In genomic region chr14:68407275-68407674, GRCh38 we compare ENCODE assay signal across 33 cellular contexts.
DNase-seq lines count a peak whose midpoint lies in the region; ATAC-seq, FAIRE-seq and TF ChIP-seq lines count a peak whose summit lies in the region.
"Had no signal": no experiment of that assay in that cellular context is flagged by ENCODE, and none has a peak within 500 bp of the region (broad histone marks: within the 10 kb centered on the region; RNA-seq: fewer than 3 reads in every experiment).

No MANE protein-coding gene starts in this region.

- H3K79me2 ChIP-seq in HepG2 (ENCODE audit: insufficient read depth, low read length), result no peaks in the 10 kb centered on the region

- no peak for FAIRE-seq in HepG2 (lab: Jason Lieb, UNC)
- FAIRE-seq: astrocyte, H1 had no signal

- TF ChIP-seq RAD21 in HepG2 (CRISPR knock-in tag; IDR thresholded peaks at IDR 0.05), result no peak

- H3K27me3 ChIP-seq in HepG2 (ENCODE audit: control insufficient read depth in 1 of 2, insufficient read depth in 2 of 2, low read length in 2 of 2), result no peaks in the 10 kb centered on the region
- no peaks in the 10 kb centered on the region for H3K27me3 ChIP-seq in right lobe of liver
- H3K27me3 ChIP-seq: colonic mucosa, Peyer's patch, sigmoid colon, upper lobe of left lung had no signal

- TF ChIP-seq CTCF in HepG2 (CRISPR knock-in tag; IDR thresholded peaks at IDR 0.05) (no peak), right lobe of liver (IDR thresholded peaks at IDR 0.05) (no peak), glutamatergic neuron (IDR thresholded peaks at IDR 0.05; ENCODE audit: partially characterized antibody, unreplicated experiment) (no peak)

- no peaks in the 10 kb centered on the region for H3K4me1 ChIP-seq in HepG2 (ENCODE audit: insufficient read depth, low read length)
- no peaks in the 10 kb centered on the region for H3K4me1 ChIP-seq in right lobe of liver
- H3K4me1 ChIP-seq: colonic mucosa had no signal

- H3K4me3 ChIP-seq in HepG2 (replicated peaks in 1 of 3; ENCODE audit: insufficient read depth in 1 of 3, low read depth in 2 of 3, low read length in 3 of 3), result no peak overlapping the region
- H3K4me3 ChIP-seq in right lobe of liver, result no peak overlapping the region
- H3K4me3 ChIP-seq: colonic mucosa, left ventricle myocardium inferior, Peyer's patch, psoas muscle, sigmoid colon, upper lobe of left lung had no signal

- TF ChIP-seq EP300 in HepG2 (IDR thresholded peaks at IDR 0.05; ENCODE audit: low read depth in 2 of 2, low read length in 2 of 2) (no peak), HepG2 (CRISPR knock-in tag; IDR thresholded peaks at IDR 0.05; ENCODE audit: borderline replicate concordance) (no peak)

- no peak overlapping the region for H2AFZ ChIP-seq in HepG2 (ENCODE audit: low read length)

- H3K27me3 Mint-ChIP-seq in T-helper 17 cell (no peaks in the 10 kb centered on the region), naive B cell (no peaks in the 10 kb centered on the region), glutamatergic neuron (ENCODE audit: unreplicated experiment) (peaks cover 2% of the 10 kb centered on the region)
- H3K27me3 Mint-ChIP-seq: activated naive CD8-positive, alpha-beta T cell treated with anti-CD3 and anti-CD28 coated beads, Interleukin-2, amount 10 ng/mL, durations not matched to agents 7 days and 5 days had no signal

- H3K9me3 ChIP-seq in HepG2 (ENCODE audit: low read length) (no peaks in the 10 kb centered on the region), right lobe of liver (no peaks in the 10 kb centered on the region), T-helper 17 cell (ENCODE audit: control insufficient read depth, low read length, poor library complexity, severe bottlenecking) (no peaks in the 10 kb centered on the region)
- H3K9me3 ChIP-seq: colonic mucosa, left ventricle myocardium inferior, Peyer's patch, psoas muscle, sigmoid colon, upper lobe of left lung had no signal

- H3K27ac Mint-ChIP-seq in T-helper 17 cell, result peak overlapping the region; percentile 87
- H3K27ac Mint-ChIP-seq in naive B cell, result peak overlapping the region in 4 of 6 donors; percentile 57 to 97 (median 82)
- H3K27ac Mint-ChIP-seq in glutamatergic neuron (ENCODE audit: unreplicated experiment), result no peak overlapping the region
- H3K27ac Mint-ChIP-seq: activated naive CD8-positive, alpha-beta T cell treated with anti-CD3 and anti-CD28 coated beads, Interleukin-2, amount 10 ng/mL, durations not matched to agents 7 days and 5 days had no signal

- no peaks in the 10 kb centered on the region for H3K36me3 ChIP-seq in HepG2 (replicated peaks in 1 of 2; ENCODE audit: control insufficient read depth in 1 of 2, insufficient read depth in 2 of 2, low read length in 2 of 2)
- H3K36me3 ChIP-seq in right lobe of liver, result no peaks in the 10 kb centered on the region
- H3K36me3 ChIP-seq: colonic mucosa, left ventricle myocardium inferior, Peyer's patch, sigmoid colon, upper lobe of left lung, WERI-Rb-1 had no signal

- intact Hi-C loops in HepG2 (cut with micrococcal nuclease; ENCODE audit: unreplicated experiment) (no loop called here), right lobe of liver (cut with DNase I) (no loop called here)

- WGBS in HepG2 (ENCODE audit: low lambda C conversion rate), result 70% methylated on average over 1 of the region's 1 CpG
- 85% methylated on average over 1 of the region's 1 CpG for WGBS in right lobe of liver (ENCODE audit: insufficient coverage, low coverage, low lambda C conversion rate, missing lambda C conversion rate)

- H3K36me3 Mint-ChIP-seq in T-helper 17 cell (ENCODE audit: low read depth) (no peaks in the 10 kb centered on the region), naive B cell (no peaks in the 10 kb centered on the region), glutamatergic neuron (ENCODE audit: unreplicated experiment) (no peaks in the 10 kb centered on the region)

- BruUV-seq in HepG2 (replicated peaks; lab: Mats Ljungman, UMichigan), result no TSS peak

- no peak overlapping the region for H3K4me3 Mint-ChIP-seq in T-helper 17 cell
- peak overlapping the region in 4 of 8 donors; percentile 17 to 67 (median 34) for H3K4me3 Mint-ChIP-seq in naive B cell
- H3K4me3 Mint-ChIP-seq in glutamatergic neuron (ENCODE audit: unreplicated experiment), result no peak overlapping the region
- H3K4me3 Mint-ChIP-seq: activated naive CD8-positive, alpha-beta T cell treated with anti-CD3 and anti-CD28 coated beads, Interleukin-2, amount 10 ng/mL, durations not matched to agents 7 days and 5 days had no signal

- H4K20me1 ChIP-seq in HepG2 (ENCODE audit: insufficient read depth, low read length), result no peaks in the 10 kb centered on the region

- POLR2A ChIA-PET in HepG2 (lab: Yijun Ruan, JAX), result no interaction called here

- H3K9me3 Mint-ChIP-seq in naive B cell (peaks cover 0 to 5% (median 0%) of the 10 kb centered on the region in 7 donors), glutamatergic neuron (ENCODE audit: unreplicated experiment) (no peaks in the 10 kb centered on the region)
- H3K9me3 Mint-ChIP-seq: activated naive CD8-positive, alpha-beta T cell treated with anti-CD3 and anti-CD28 coated beads, Interleukin-2, amount 10 ng/mL, durations not matched to agents 7 days and 5 days had no signal

- DNase-seq in HepG2 (ENCODE audit: low spot score) (no peak), right lobe of liver (no peak), T-helper 17 cell (no peak), naive B cell (no peak), glutamatergic neuron (no peak), T-helper 2 cell (no peak), mesenteric fat pad (ENCODE audit: low spot score) (no peak), germinal center (ENCODE audit: low spot score) (no peak)
- DNase-seq: 8988T; activated CD4-positive, alpha-beta T cell treated with anti-CD3 and anti-CD28 coated beads for 48 hours; activated effector memory CD4-positive, alpha-beta T cell treated with Interleukin-2 at 50 U/mL for 16 hours; activated naive CD8-positive, alpha-beta T cell treated with anti-CD3 and anti-CD28 coated beads, Interleukin-2, amount 10 ng/mL, durations not matched to agents 7 days and 5 days; activated T-cell treated with anti-CD3 and anti-CD28 coated beads for 4 hours; Calu3; colonic mucosa; DMS79 treated with DMSO at 0.1 percent for 48 hours; effector memory CD4-positive, alpha-beta T cell; GF-D8; left ventricle myocardium inferior; mesendoderm; MV-4-11; NCI-H1436; Peyer's patch; psoas muscle; SHP77 treated with DMSO at 0.1 percent for 48 hours; sigmoid colon; stimulated activated CD4-positive, alpha-beta T cell treated with anti-CD3 and anti-CD28 coated beads, Interleukin-4, amount 100 ng/mL, for 24 hours; T-helper 9 cell; upper lobe of left lung; WERI-Rb-1 had no signal

- H3K9ac ChIP-seq in HepG2 (ENCODE audit: insufficient read depth, low read depth, low read length), result no peak overlapping the region
- H3K9ac ChIP-seq: KMS-11 had no signal

- H3K27ac ChIP-seq in HepG2 (ENCODE audit: extremely low read length, insufficient read depth, low read length) (no peak overlapping the region), right lobe of liver (no peak overlapping the region)
- H3K27ac ChIP-seq: KMS-11, left ventricle myocardium inferior, psoas muscle, sigmoid colon, upper lobe of left lung, WERI-Rb-1 had no signal

- peaks cover 43% of the 10 kb centered on the region for H3K4me1 Mint-ChIP-seq in T-helper 17 cell
- H3K4me1 Mint-ChIP-seq in naive B cell, result peaks cover 53 to 80% (median 59%) of the 10 kb centered on the region in 3 donors
- H3K4me1 Mint-ChIP-seq in glutamatergic neuron (ENCODE audit: low read depth, unreplicated experiment), result peaks cover 2% of the 10 kb centered on the region

- H3K4me2 ChIP-seq in HepG2 (ENCODE audit: low read depth, low read length), result no peak overlapping the region
- H3K4me2 ChIP-seq: KMS-11 had no signal

- in situ Hi-C loops in HepG2 (cut with HindIII; ENCODE audit: extremely low pct_ligation_motif_present, low pct_unique_long_range_greater_than_20kb), result no loop called here

- no peak for TF ChIP-seq POLR2A in HepG2 (IDR thresholded peaks at IDR 0.05; ENCODE audit: insufficient read depth in 1 of 2, low read depth in 2 of 2, low read length in 2 of 2)
- TF ChIP-seq POLR2A in right lobe of liver (IDR thresholded peaks at IDR 0.05), result no peak

- CTCF ChIA-PET in HepG2 (lab: Yijun Ruan, JAX; ENCODE audit: low intra/inter-chr PET ratio, low total read pairs), result no interaction called here

- ATAC-seq in HepG2, result no peak
- no peak for ATAC-seq in right lobe of liver
- ATAC-seq in T-helper 17 cell, result no peak
- ATAC-seq in naive B cell (ENCODE audit: low read depth in 2 of 2), result no peak
- ATAC-seq: psoas muscle had no signal

TF ChIP-seq in HepG2, 621 proteins besides CTCF, POLR2A, EP300 and RAD21:
- TF ChIP-seq CREB1 (IDR thresholded peaks at IDR 0.05), result peak; percentile 28; the same call in 1 of the 2 replicates
- no peak for TF ChIP-seq CREB1 (CRISPR knock-in tag; IDR thresholded peaks at IDR 0.05)
- TF ChIP-seq HNRNPH1 (optimal IDR thresholded peaks at IDR 0.05; ENCODE audit: low read depth, low read length), result no peak
TF ChIP-seq in HepG2: peak in this region for 1.
